8 cellular contexts compared by ENCODE assay signal in the genomic region with DNA sequence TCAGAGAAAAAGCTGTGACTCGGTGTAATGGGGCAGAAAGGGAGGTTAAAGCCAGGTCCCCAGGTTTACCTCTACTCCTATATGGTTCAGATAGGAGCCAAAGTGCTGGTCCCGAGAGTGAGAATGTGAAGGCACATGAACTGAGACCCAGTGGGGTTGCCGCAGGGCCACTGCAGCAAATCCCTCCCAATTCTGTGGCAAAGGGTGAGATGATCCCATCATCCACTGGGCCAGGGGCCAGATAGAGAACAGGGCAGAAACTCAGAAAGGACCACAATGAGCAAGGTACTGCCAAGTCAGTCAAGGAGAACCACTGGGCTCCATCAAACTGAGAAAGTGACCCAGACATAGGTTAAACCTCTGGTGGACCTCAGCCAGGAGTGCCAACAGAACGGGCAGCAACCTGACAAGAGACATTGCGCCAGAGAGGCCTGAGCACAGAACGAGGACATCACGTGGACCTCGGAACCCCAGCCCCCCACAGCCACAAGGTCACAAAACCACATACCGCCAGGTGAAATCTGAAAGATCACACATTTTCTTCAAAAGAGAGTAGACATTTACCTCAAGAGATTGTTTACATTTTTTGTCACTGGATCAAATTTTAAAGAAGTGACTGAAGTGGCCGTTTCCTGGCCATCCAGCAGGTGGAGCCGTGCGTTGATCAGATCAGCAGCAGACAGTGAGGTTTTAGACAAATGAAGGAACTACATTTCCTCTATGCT. TPM values are rescaled to one million over a fixed set of nuclear protein-coding genes. Genes with fewer than 3 reads are reported as not detected.
A peak's percentile ranks its signal among the peaks of the same experiment; 100 is the strongest.
DNase-seq lines count a peak whose midpoint lies in the region; ATAC-seq, FAIRE-seq and TF ChIP-seq lines count a peak whose summit lies in the region.

No MANE protein-coding gene starts in this region.

- H3K36me3 ChIP-seq in WERI-Rb-1 (no peaks in the 10 kb centered on the region), bronchial epithelial cell (ENCODE audit: control insufficient read depth, insufficient read depth, low read length) (no peaks in the 10 kb centered on the region), kidney (ENCODE audit: control insufficient read depth in 1 of 2, insufficient read depth in 2 of 2, low read length in 2 of 2) (no peaks in the 10 kb centered on the region)

- H3K4me3 ChIP-seq in GM12865 (ENCODE audit: low read depth, low read length) (no peak overlapping the region), WERI-Rb-1 (ENCODE audit: low read depth, low read length) (no peak overlapping the region), bronchial epithelial cell (ENCODE audit: low read depth, low read length) (no peak overlapping the region), kidney (ENCODE audit: low read length in 2 of 2) (no peak overlapping the region)

- peak; percentile 83 for DNase-seq in GM12865 (ENCODE audit: low read depth)
- peak; percentile 79 for DNase-seq in NCI-H2171 treated with DMSO at 0.1 percent for 48 hours (lab: John Stamatoyannopoulos, UW)
- DNase-seq in WERI-Rb-1 = peak; percentile 61
- peak; percentile 58 for DNase-seq in bronchial epithelial cell (ENCODE audit: low read depth)
- DNase-seq in kidney = peak; percentile 78
- peak; percentile 55 for DNase-seq in stimulated activated CD4-positive, alpha-beta T cell treated with anti-CD3 and anti-CD28 coated beads, Interleukin-2, amount 100 ng/mL, for 4 hours (ENCODE audit: low read depth)

- intact Hi-C loops in kidney (cut with DNase I) = no loop called here

- no peaks in the 10 kb centered on the region for H3K4me1 ChIP-seq in kidney (ENCODE audit: control insufficient read depth in 1 of 2, insufficient read depth in 1 of 2, low read depth in 1 of 2, low read length in 2 of 2)

- no peak overlapping the region for H3K9ac ChIP-seq in kidney (ENCODE audit: low read length in 2 of 2)

- H3K27ac ChIP-seq in WERI-Rb-1 = no peak overlapping the region
- no peak overlapping the region for H3K27ac ChIP-seq in kidney (ENCODE audit: low read depth in 2 of 2, low read length in 2 of 2)

- ATAC-seq in HG02852 (IDR thresholded peaks at IDR 0.05; ENCODE audit: unreplicated experiment) = peak; percentile 79
- no peak for ATAC-seq in HG02623 (IDR thresholded peaks at IDR 0.05; ENCODE audit: unreplicated experiment)

- H3K27me3 ChIP-seq in WERI-Rb-1 (ENCODE audit: insufficient read depth, low read depth, severe bottlenecking) = no peaks in the 10 kb centered on the region
- no peaks in the 10 kb centered on the region for H3K27me3 ChIP-seq in bronchial epithelial cell (ENCODE audit: control insufficient read depth, insufficient read depth, low read length)

- TF ChIP-seq CTCF in GM12865 (IDR thresholded peaks at IDR 0.05; ENCODE audit: insufficient read depth, low read depth, low read length, missing control alignments) (peak; percentile 89), WERI-Rb-1 (IDR thresholded peaks at IDR 0.05; ENCODE audit: low read depth, low read length) (peak; percentile 79), bronchial epithelial cell (IDR thresholded peaks at IDR 0.05; ENCODE audit: insufficient read depth, low read length, severe bottlenecking) (peak; percentile 78), kidney (IDR thresholded peaks at IDR 0.05; ENCODE audit: borderline replicate concordance, extremely low read depth, insufficient read depth) (peak; percentile 91)

- no peak for FAIRE-seq in bronchial epithelial cell (lab: Jason Lieb, UNC)
- FAIRE-seq in kidney (lab: Jason Lieb, UNC) = peak; percentile 92

- H3K9me3 ChIP-seq in WERI-Rb-1 (ENCODE audit: severe bottlenecking) = no peaks in the 10 kb centered on the region
- no peaks in the 10 kb centered on the region for H3K9me3 ChIP-seq in kidney (ENCODE audit: control insufficient read depth in 1 of 2, low read length in 2 of 2)

RNA-seq across cellular contexts. Expression of gene ITPR2, which starts 20.5 kb away (rescaled TPM):
- total RNA-seq in bronchial epithelial cell (5.8 and 6.5 TPM in 2 replicates), kidney (56.9 TPM)
- polyA plus RNA-seq in kidney (ENCODE audit: insufficient read depth, low read depth, low replicate concordance) = 5.7 TPM
